Comparison of ENCODE assay signal across 2 cellular contexts in the genomic region with DNA sequence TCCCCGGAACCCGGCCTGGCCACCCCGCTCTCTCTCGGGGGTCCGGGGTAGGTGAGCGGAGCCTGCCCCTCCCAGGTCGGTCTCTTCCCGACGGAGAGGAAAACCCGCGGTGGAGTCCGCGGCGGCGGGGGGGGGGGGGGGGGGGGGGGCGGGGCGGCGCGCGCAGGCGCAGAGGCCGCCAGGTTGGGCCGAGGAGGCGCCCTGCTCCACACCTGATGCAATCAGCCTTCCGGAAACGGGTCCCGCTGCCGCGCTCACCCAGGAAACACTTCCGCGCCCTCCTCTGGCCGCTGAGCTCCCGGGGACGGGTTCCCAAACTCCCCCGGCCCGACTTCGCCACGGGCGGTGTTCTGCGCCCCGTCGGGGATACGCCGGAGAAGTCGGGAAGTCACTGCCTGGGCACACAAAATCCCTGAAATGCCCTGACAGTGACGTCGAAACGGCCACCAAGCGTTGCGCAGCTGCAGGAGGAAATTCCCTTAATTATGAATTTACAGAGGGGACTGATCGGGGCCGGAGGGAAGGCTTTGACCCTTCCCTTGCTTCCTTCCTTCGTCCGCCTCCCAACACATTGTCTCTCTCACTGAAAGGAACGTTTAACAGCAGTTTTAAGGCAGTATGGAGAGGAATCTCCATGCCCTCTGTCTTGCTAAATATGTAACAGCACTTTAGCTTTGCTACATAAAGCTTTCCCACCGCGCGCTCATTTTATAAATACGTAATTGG.
TF ChIP-seq lines count a peak whose summit lies in the region.

No MANE protein-coding gene starts in this region.

TF ChIP-seq in A549, 52 proteins besides CTCF, POLR2A, EP300 and RAD21:
- TF ChIP-seq GATA3 (IDR thresholded peaks at IDR 0.05; ENCODE audit: borderline replicate concordance) (peak; percentile 32; the same call in 1 of the 2 replicates), JUN (IDR thresholded peaks at IDR 0.05) (peak; percentile 38 to 92; a peak in 3 of 5 replicates), SMC3 (IDR thresholded peaks at IDR 0.05) (peak; percentile 50; the same call in 2 of the 3 replicates), PHF8 (IDR thresholded peaks at IDR 0.05; ENCODE audit: borderline replicate concordance, low read depth) (peak; percentile 54), PBX3 (IDR thresholded peaks at IDR 0.05) (no peak), MAZ (IDR thresholded peaks at IDR 0.05; ENCODE audit: borderline replicate concordance, low read depth, low read length) (no peak), NR3C1 (IDR thresholded peaks at IDR 0.05) (no peak), BCL3 (IDR thresholded peaks at IDR 0.05) (0 out of 3 replicates have a peak, but pooled peaks have one; percentile 33), HOXB5 (CRISPR knock-in tag; IDR thresholded peaks at IDR 0.05) (0 out of 2 replicates have a peak, but pooled peaks have one; percentile 20), NPAS2 (CRISPR knock-in tag; IDR thresholded peaks at IDR 0.05; ENCODE audit: borderline replicate concordance) (no peak), CEBPB (IDR thresholded peaks at IDR 0.05) (peak in 1 of 2 experiments; percentile 75; a peak in 2 of 4 replicates)
- TF ChIP-seq, protein P1, sequence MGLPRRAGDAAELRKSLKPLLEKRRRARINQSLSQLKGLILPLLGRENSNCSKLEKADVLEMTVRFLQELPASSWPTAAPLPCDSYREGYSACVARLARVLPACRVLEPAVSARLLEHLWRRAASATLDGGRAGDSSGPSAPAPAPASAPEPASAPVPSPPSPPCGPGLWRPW (IDR thresholded peaks at IDR 0.05): no peak
- TF ChIP-seq, protein P2, sequence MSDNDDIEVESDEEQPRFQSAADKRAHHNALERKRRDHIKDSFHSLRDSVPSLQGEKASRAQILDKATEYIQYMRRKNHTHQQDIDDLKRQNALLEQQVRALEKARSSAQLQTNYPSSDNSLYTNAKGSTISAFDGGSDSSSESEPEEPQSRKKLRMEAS (IDR thresholded peaks at IDR 0.05): no peak; the same call in 1 of the 2 replicates
- TF ChIP-seq, protein P3, sequence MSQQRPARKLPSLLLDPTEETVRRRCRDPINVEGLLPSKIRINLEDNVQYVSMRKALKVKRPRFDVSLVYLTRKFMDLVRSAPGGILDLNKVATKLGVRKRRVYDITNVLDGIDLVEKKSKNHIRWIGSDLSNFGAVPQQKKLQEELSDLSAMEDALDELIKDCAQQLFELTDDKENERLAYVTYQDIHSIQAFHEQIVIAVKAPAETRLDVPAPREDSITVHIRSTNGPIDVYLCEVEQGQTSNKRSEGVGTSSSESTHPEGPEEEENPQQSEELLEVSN (IDR thresholded peaks at IDR 0.05; ENCODE audit: borderline replicate concordance, low read depth): 0 out of 2 replicates have a peak, but pooled peaks have one; percentile 36

TF ChIP-seq in H1, 55 proteins besides CTCF, POLR2A, EP300 and RAD21 (continues in another document):
- TF ChIP-seq CHD1 (IDR thresholded peaks at IDR 0.05; ENCODE audit: low read depth, low read length) (no peak), JUN (IDR thresholded peaks at IDR 0.05; ENCODE audit: low read depth, low read length) (no peak), MAFK (IDR thresholded peaks at IDR 0.05; ENCODE audit: low read depth, low read length) (no peak), KDM5A (IDR thresholded peaks at IDR 0.05; ENCODE audit: low read length) (no peak), NRF1 (IDR thresholded peaks at IDR 0.05; ENCODE audit: low read depth, low read length) (peak; percentile 66), KDM1A (IDR thresholded peaks at IDR 0.05; ENCODE audit: borderline replicate concordance, low read length) (0 out of 2 replicates have a peak, but pooled peaks have one; percentile 13), SP2 (IDR thresholded peaks at IDR 0.05; ENCODE audit: low read length) (no peak), POLR2AphosphoS5 (IDR thresholded peaks at IDR 0.05; ENCODE audit: low read depth, low read length) (peak; percentile 76), SRF (IDR thresholded peaks at IDR 0.05; ENCODE audit: low read depth, low read length) (no peak), GABPA (IDR thresholded peaks at IDR 0.05; ENCODE audit: borderline replicate concordance, insufficient read depth, low read length) (peak; percentile 82; the same call in 1 of the 2 replicates), TAF1 (IDR thresholded peaks at IDR 0.05; ENCODE audit: low read depth, low read length) (peak; percentile 87), NANOG (IDR thresholded peaks at IDR 0.05; ENCODE audit: insufficient read depth, low read depth, low read length, poor library complexity, severe bottlenecking) (no peak), RBBP5 (IDR thresholded peaks at IDR 0.05; ENCODE audit: borderline replicate concordance, low read depth, low read length) (peak; percentile 83), SP1 (IDR thresholded peaks at IDR 0.05; ENCODE audit: low read depth, low read length) (peak; percentile 83), CHD2 (IDR thresholded peaks at IDR 0.05; ENCODE audit: low read length) (0 out of 2 replicates have a peak, but pooled peaks have one; percentile 42), SUZ12 (IDR thresholded peaks at IDR 0.05; ENCODE audit: low read length) (no peak), RNF2 (IDR thresholded peaks at IDR 0.05; ENCODE audit: borderline replicate concordance, low read depth, low read length, missing control alignments, poor library complexity, severe bottlenecking) (no peak), POU5F1 (IDR thresholded peaks at IDR 0.05; ENCODE audit: low read depth, low read length) (no peak), HDAC2 (IDR thresholded peaks at IDR 0.05; ENCODE audit: borderline replicate concordance in 1 of 2, low read depth in 2 of 2, low read length in 2 of 2) (peak in 1 of 2 experiments; percentile 23; a peak in 2 of 4 replicates), CTBP2 (IDR thresholded peaks at IDR 0.05; ENCODE audit: borderline replicate concordance, insufficient read depth, insufficient read length, low read length) (peak; percentile 24), RFX5 (IDR thresholded peaks at IDR 0.05; ENCODE audit: borderline replicate concordance, low read depth, low read length) (no peak), TAF7 (optimal IDR thresholded peaks at IDR 0.05; ENCODE audit: borderline replicate concordance, low read depth, low read length) (peak; percentile 71), EZH2 (IDR thresholded peaks at IDR 0.05; ENCODE audit: low read depth, low read length, severe bottlenecking) (no peak), PHF8 (conservative IDR thresholded peaks at IDR 0.05; ENCODE audit: low read depth, low read length) (peak; percentile 78), TEAD4 (IDR thresholded peaks at IDR 0.05; ENCODE audit: low read depth, low read length) (0 out of 2 replicates have a peak, but pooled peaks have one; percentile 24), ASH2L (IDR thresholded peaks at IDR 0.05; ENCODE audit: low read length) (peak; percentile 96), ATF3 (IDR thresholded peaks at IDR 0.05; ENCODE audit: insufficient read depth, low read depth, low read length) (no peak), FOSL1 (IDR thresholded peaks at IDR 0.05; ENCODE audit: insufficient read depth, low read depth, low read length) (no peak), BCL11A (IDR thresholded peaks at IDR 0.05; ENCODE audit: low read depth in 2 of 2, low read length in 2 of 2) (no peak), SP4 (IDR thresholded peaks at IDR 0.05; ENCODE audit: low read length) (0 out of 2 replicates have a peak, but pooled peaks have one; percentile 46), TCF12 (IDR thresholded peaks at IDR 0.05; ENCODE audit: low read depth, low read length) (0 out of 2 replicates have a peak, but pooled peaks have one; percentile 56), CBX8 (IDR thresholded peaks at IDR 0.05; ENCODE audit: borderline replicate concordance, low read depth, low read length) (no peak), BACH1 (IDR thresholded peaks at IDR 0.05; ENCODE audit: low read length) (no peak), SAP30 (IDR thresholded peaks at IDR 0.05; ENCODE audit: insufficient read depth, insufficient replicate concordance, low read length) (no peak), USF2 (IDR thresholded peaks at IDR 0.05; ENCODE audit: low read length) (no peak), SIX5 (IDR thresholded peaks at IDR 0.05; ENCODE audit: low read depth, low read length) (no peak), JUND (IDR thresholded peaks at IDR 0.05; ENCODE audit: low read length) (0 out of 2 replicates have a peak, but pooled peaks have one; percentile 34), CBX5 (IDR thresholded peaks at IDR 0.05; ENCODE audit: low read depth, low read length) (no peak), CHD7 (IDR thresholded peaks at IDR 0.05; ENCODE audit: insufficient replicate concordance, low read length) (no peak), CREB1 (IDR thresholded peaks at IDR 0.05) (peak; percentile 68), TBP (IDR thresholded peaks at IDR 0.05; ENCODE audit: low read depth, low read length) (peak; percentile 74)
- TF ChIP-seq, protein P3 (IDR thresholded peaks at IDR 0.05): peak; percentile 44; the same call in 1 of the 2 replicates
